ENCODE assay signal across 8 cellular contexts in the genomic region with DNA sequence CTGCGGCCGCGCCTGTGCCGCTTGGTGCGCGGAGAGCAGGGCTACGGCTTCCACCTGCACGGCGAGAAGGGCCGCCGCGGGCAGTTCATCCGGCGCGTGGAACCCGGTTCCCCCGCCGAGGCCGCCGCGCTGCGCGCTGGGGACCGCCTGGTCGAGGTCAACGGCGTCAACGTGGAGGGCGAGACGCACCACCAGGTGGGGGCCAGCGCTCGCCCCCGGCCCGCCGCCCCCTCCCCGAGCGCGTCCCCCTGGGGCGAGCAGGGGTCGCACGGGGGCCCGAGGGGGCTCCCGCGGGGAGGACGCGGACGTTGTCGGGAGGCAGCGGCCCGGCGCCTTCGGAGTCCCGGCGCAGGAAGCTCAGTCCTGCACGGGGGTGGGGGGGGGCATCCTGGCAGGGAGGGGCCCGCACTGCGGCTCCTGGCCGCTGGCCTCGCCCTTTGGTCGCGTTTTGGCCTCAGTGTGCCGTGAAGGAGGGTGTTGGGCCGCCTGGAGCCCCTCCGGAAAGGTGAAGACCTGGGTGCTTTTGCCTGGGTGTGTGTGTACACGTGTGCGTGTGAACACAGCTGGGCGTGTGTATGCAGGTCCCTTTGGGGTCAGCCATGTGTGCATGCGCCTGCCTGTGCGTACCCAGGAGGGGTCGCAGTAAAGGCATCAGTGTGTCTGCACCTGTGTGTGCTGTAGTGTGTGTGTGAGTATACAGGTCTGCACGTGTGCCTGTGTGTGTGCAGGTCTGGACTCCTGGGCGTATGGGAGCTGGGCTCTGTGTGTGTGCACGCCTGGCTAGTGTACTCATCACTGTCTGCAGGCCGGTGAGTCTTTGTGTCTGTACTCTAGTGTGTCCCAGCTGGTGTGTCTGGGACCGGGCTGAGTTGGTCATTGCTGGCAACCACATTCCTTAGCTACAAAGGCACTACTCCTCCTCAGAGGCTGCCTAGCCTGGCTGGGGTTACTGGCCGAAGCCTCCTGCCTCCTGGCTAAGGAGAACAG. TPM values are rescaled to one million over a fixed set of nuclear protein-coding genes. Genes with fewer than 3 reads are reported as not detected.
DNase-seq lines count a peak whose midpoint lies in the region; ATAC-seq, FAIRE-seq and TF ChIP-seq lines count a peak whose summit lies in the region.

No MANE protein-coding gene starts in this region.

- CTCF ChIA-PET in A673 (lab: Charles Lee), result interaction anchor here (0.5 to 1.2 kb wide), 4 partner anchors 7 to 168 kb away, joined by 3 to 4 read pairs (median 3); partner anchors contain the start of gene NPW
- CTCF ChIA-PET in HEK293 (lab: Yijun Ruan, JAX), result interaction anchor here (0.5 to 2.1 kb wide), 4 partner anchors 11 to 1418 kb away, joined by 4 to 10 read pairs (median 5); no protein-coding TSS in a partner anchor

- H3K36me3 ChIP-seq in A673 (ENCODE audit: insufficient read depth, low read length, poor library complexity, severe bottlenecking) (no peaks in the 10 kb centered on the region), HEK293 (ENCODE audit: control insufficient read depth in 2 of 2, insufficient read depth in 1 of 2, low read length in 2 of 2) (peaks cover 0 to 4% of the 10 kb centered on the region in 2 experiments; a peak in 1 of 3 replicates), iPS DF 6.9 (ENCODE audit: control insufficient read depth, insufficient read depth, low read length) (no peaks in the 10 kb centered on the region), small intestine (ENCODE audit: control insufficient read depth in 2 of 2, insufficient read depth in 2 of 2, low read length in 2 of 2) (no peaks in the 10 kb centered on the region)

- TF ChIP-seq CTCF in A673 (conservative IDR thresholded peaks at IDR 0.05; ENCODE audit: low read depth, low read length), result 0 out of 2 replicates have a peak, but pooled peaks have one; percentile 19
- TF ChIP-seq CTCF in HEK293 (tag by site-specific recombination; IDR thresholded peaks at IDR 0.05), result peak; percentile 77

- H3K27ac ChIP-seq in A673 (ENCODE audit: low read depth, low read length, poor library complexity, severe bottlenecking), result no peak overlapping the region
- H3K27ac ChIP-seq in HEK293 (ENCODE audit: extremely low read depth, low read depth, low read length), result peak overlapping the region; percentile 16; the same call in 1 of the 2 replicates
- no peak overlapping the region for H3K27ac ChIP-seq in iPS DF 6.9 (ENCODE audit: low read length)
- peak overlapping the region in 1 of 2 donors; percentile 57 for H3K27ac ChIP-seq in small intestine (ENCODE audit: low read depth in 1 of 2, low read length in 1 of 2)

- no peaks in the 10 kb centered on the region for H3K9me3 ChIP-seq in A673 (ENCODE audit: low read depth, low read length, poor library complexity, severe bottlenecking)
- no peaks in the 10 kb centered on the region for H3K9me3 ChIP-seq in HEK293 (ENCODE audit: control insufficient read depth, insufficient read depth, low read depth, low read length)
- no peaks in the 10 kb centered on the region for H3K9me3 ChIP-seq in iPS DF 6.9 (ENCODE audit: control insufficient read depth, insufficient read depth, low read length)
- no peaks in the 10 kb centered on the region for H3K9me3 ChIP-seq in small intestine (ENCODE audit: control insufficient read depth, low read depth)

- no peak for DNase-seq in A673 (ENCODE audit: low spot score)
- peak; percentile 9 for DNase-seq in activated effector memory CD4-positive, alpha-beta T cell treated with Interleukin-2 at 50 U/mL for 16 hours
- DNase-seq in iPS DF 6.9 (ENCODE audit: low read depth, low spot score), result no peak
- DNase-seq in small intestine, result no peak
- DNase-seq in inferior parietal cortex (ENCODE audit: extremely low spot score), result no peak

- intact Hi-C loops in A673 (cut with micrococcal nuclease; ENCODE audit: unreplicated experiment), result no loop called here

- WGBS in iPS DF 6.9 (ENCODE audit: insufficient coverage, insufficient read length), result no CpG with 5 or more reads among the region's 76 CpGs
- 5 to 7% (median 6%) methylated on average over 45 to 76 of the region's 76 CpGs for WGBS in small intestine, 3 donors

- ATAC-seq in HG02759 (IDR thresholded peaks at IDR 0.05; ENCODE audit: unreplicated experiment), result no peak
- ATAC-seq in HG02623 (IDR thresholded peaks at IDR 0.05; ENCODE audit: unreplicated experiment), result no peak

- no peaks in the 10 kb centered on the region for H3K27me3 ChIP-seq in A673 (replicated peaks; ENCODE audit: insufficient read depth, low read depth, low read length, poor library complexity)
- peaks cover 3% of the 10 kb centered on the region; the same call in 1 of the 2 replicates for H3K27me3 ChIP-seq in iPS DF 6.9 (ENCODE audit: control insufficient read depth, insufficient read depth, low read length)
- no peaks in the 10 kb centered on the region for H3K27me3 ChIP-seq in small intestine (ENCODE audit: control insufficient read depth in 2 of 2, insufficient read depth in 2 of 2, low read length in 2 of 2)

- BruUV-seq in A673 (replicated peaks; lab: Mats Ljungman, UMichigan), result no TSS peak

- no peak for FAIRE-seq in small intestine (lab: Jason Lieb, UNC)

- peak overlapping the region; percentile 57 for H3K4me3 ChIP-seq in A673 (ENCODE audit: low read depth, low read length, poor library complexity, severe bottlenecking)
- H3K4me3 ChIP-seq in HEK293 (ENCODE audit: low read depth, low read length), result peak overlapping the region; percentile 42
- peak overlapping the region; percentile 48; the same call in 1 of the 2 replicates for H3K4me3 ChIP-seq in iPS DF 6.9 (ENCODE audit: low read length)
- H3K4me3 ChIP-seq in small intestine (ENCODE audit: low read depth in 1 of 2, low read length in 2 of 2), result peak overlapping the region; percentile 58 to 65

- H3K4me1 ChIP-seq in A673 (ENCODE audit: insufficient read depth, low read length, poor library complexity, severe bottlenecking), result peaks cover 27% of the 10 kb centered on the region
- peaks cover 3% of the 10 kb centered on the region; the same call in 1 of the 2 replicates for H3K4me1 ChIP-seq in HEK293 (ENCODE audit: control insufficient read depth, insufficient read depth, low read length)
- peaks cover 5% of the 10 kb centered on the region for H3K4me1 ChIP-seq in iPS DF 6.9 (ENCODE audit: control insufficient read depth, insufficient read depth, low read length)
- peaks cover 0 to 2% of the 10 kb centered on the region in 2 donors for H3K4me1 ChIP-seq in small intestine (ENCODE audit: control insufficient read depth in 2 of 2, insufficient read depth in 1 of 2, low read depth in 1 of 2, low read length in 1 of 2)

- POLR2A ChIA-PET in A673 (lab: Charles Lee; ENCODE audit: low non-redundant PET) (no interaction called here), HEK293 (lab: Yijun Ruan, JAX) (interaction anchor here (0.5 to 2.6 kb wide), 5 partner anchors 11 to 128 kb away, joined by 3 to 15 read pairs (median 6); partner anchors contain the start of genes NTHL1, TRAF7 and TSC2)

TF ChIP-seq in HEK293, 187 proteins besides CTCF, POLR2A, EP300 and RAD21 (continues in another document):
- TF ChIP-seq, protein P1, sequence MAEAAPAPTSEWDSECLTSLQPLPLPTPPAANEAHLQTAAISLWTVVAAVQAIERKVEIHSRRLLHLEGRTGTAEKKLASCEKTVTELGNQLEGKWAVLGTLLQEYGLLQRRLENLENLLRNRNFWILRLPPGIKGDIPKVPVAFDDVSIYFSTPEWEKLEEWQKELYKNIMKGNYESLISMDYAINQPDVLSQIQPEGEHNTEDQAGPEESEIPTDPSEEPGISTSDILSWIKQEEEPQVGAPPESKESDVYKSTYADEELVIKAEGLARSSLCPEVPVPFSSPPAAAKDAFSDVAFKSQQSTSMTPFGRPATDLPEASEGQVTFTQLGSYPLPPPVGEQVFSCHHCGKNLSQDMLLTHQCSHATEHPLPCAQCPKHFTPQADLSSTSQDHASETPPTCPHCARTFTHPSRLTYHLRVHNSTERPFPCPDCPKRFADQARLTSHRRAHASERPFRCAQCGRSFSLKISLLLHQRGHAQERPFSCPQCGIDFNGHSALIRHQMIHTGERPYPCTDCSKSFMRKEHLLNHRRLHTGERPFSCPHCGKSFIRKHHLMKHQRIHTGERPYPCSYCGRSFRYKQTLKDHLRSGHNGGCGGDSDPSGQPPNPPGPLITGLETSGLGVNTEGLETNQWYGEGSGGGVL (tag by site-specific recombination; IDR thresholded peaks at IDR 0.05), result no peak
- TF ChIP-seq ZFP69B (tag by site-specific recombination; IDR thresholded peaks at IDR 0.05), result no peak; the same call in 1 of the 2 replicates
- no peak for TF ChIP-seq ZNF658 (tag by site-specific recombination; IDR thresholded peaks at IDR 0.05)
- TF ChIP-seq ZNF335 (tag by site-specific recombination; conservative IDR thresholded peaks at IDR 0.05), result no peak
- peak; percentile 96 for TF ChIP-seq ZNF600 (tag by site-specific recombination; IDR thresholded peaks at IDR 0.05)
- TF ChIP-seq SETDB1 (IDR thresholded peaks at IDR 0.05; ENCODE audit: insufficient read length, low read length), result no peak
- TF ChIP-seq TRIM28 (IDR thresholded peaks at IDR 0.05; ENCODE audit: borderline replicate concordance, low read length), result peak; percentile 52; the same call in 1 of the 2 replicates
- no peak for TF ChIP-seq ZNF473 (tag by site-specific recombination; IDR thresholded peaks at IDR 0.05)
- no peak for TF ChIP-seq ZNF837 (tag by site-specific recombination; IDR thresholded peaks at IDR 0.05)
- peak; percentile 83 for TF ChIP-seq ZSCAN4 (tag by site-specific recombination; IDR thresholded peaks at IDR 0.05)
- no peak for TF ChIP-seq KLF16 (tag by site-specific recombination; IDR thresholded peaks at IDR 0.05)
- TF ChIP-seq ZNF549 (tag by site-specific recombination; IDR thresholded peaks at IDR 0.05), result no peak
- TF ChIP-seq SP2 (tag by site-specific recombination; IDR thresholded peaks at IDR 0.05), result no peak
- TF ChIP-seq ZNF350 (tag by site-specific recombination; IDR thresholded peaks at IDR 0.05), result no peak

RNA-seq across cellular contexts. Expression of gene NHERF2, which starts 0.6 kb away (rescaled TPM):
- total RNA-seq in A673 (2021), result 19.5 and 26.4 TPM in 2 replicates
- 10 to 100 TPM; 15.7 to 76.1 (median 54.3) TPM for polyA plus RNA-seq in small intestine

RNA-seq across cellular contexts. Expression of gene NPW, which starts 7.7 kb away (rescaled TPM):
- 96.5 and 105 TPM in 2 replicates for total RNA-seq in A673 (2021)
- under 1 TPM in 2 of 3 donors, not detected in 1; 0.48 to 0.81 TPM for polyA plus RNA-seq in small intestine

RNA-seq across cellular contexts. Expression of gene ZNF598, which starts 17.7 kb away (rescaled TPM):
- total RNA-seq in A673 (2021), result 68.0 and 75.8 TPM in 2 replicates
- 10 to 100 TPM; 27.6 to 51.9 (median 31.8) TPM for polyA plus RNA-seq in small intestine

RNA-seq across cellular contexts. Expression of gene NTHL1, which starts 20.3 kb away (rescaled TPM):
- total RNA-seq in A673 (2021), result 51.6 and 65.4 TPM in 2 replicates
- polyA plus RNA-seq in small intestine, result 10 to 100 TPM; 13.0 to 27.6 (median 22.2) TPM

RNA-seq across cellular contexts. Expression of gene TSC2, which starts 20.5 kb away (rescaled TPM):
- total RNA-seq in A673 (2021), result 125 and 155 TPM in 2 replicates
- 10 to 100 TPM; 35.1 to 73.1 (median 47.0) TPM for polyA plus RNA-seq in small intestine
